ENCODE assay signal across 8 cellular contexts in the genomic region with DNA sequence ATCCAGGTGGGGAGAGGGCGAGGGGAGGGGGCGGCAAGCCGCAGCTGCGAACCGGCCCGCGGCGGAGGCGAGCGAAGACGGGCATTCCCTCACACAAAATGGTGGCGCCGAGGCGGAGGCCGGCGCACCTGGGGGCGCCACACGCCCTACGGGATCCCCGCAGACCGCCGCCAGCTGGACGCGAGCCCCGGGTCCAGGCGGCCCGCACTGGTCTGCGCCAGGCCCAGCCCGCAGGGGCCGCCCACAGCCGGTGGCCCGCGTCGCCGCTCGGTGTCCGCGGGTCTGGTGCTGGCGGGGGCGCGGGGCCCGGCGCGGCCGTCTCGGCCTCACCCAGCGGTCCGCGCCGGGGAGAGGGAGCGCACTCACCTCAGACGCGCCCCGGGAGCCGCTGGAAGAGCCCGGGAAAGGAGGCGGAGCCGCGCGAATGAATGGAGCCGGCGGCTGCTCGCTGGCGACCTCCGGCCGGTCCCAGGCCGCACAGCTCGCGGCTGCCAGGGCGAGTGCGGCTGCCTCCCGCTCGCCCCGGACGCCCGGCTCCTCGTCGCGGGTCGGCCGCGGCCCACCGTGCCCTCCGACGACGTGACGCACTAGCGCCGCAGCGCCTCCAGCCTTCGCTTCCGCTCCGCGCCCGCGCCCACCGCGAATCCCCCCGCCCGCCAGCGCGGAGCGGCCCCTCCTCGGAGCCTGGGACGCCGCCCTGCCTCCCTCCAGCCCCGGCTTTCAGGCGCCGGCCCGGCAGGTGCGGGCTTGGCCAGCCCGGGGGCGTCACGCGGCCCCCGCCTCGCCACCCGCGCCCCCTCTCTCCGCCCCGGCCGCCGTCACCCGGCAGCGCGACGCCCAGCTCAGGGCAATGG. TPM values are rescaled to one million over a fixed set of nuclear protein-coding genes. Genes with fewer than 3 reads are reported as not detected.
DNase-seq lines count a peak whose midpoint lies in the region; ATAC-seq lines count a peak whose summit lies in the region.

A gene with protein sequence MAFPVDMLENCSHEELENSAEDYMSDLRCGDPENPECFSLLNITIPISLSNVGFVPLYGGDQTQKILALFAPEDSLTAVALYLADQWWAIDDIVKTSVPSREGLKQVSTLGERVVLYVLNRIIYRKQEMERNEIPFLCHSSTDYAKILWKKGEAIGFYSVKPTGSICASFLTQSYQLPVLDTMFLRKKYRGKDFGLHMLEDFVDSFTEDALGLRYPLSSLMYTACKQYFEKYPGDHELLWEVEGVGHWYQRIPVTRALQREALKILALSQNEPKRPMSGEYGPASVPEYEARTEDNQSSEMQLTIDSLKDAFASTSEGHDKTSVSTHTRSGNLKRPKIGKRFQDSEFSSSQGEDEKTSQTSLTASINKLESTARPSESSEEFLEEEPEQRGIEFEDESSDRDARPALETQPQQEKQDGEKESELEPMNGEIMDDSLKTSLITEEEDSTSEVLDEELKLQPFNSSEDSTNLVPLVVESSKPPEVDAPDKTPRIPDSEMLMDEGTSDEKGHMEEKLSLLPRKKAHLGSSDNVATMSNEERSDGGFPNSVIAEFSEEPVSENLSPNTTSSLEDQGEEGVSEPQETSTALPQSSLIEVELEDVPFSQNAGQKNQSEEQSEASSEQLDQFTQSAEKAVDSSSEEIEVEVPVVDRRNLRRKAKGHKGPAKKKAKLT (minus strand): TSS at position 589 of the 854 bp plus-strand sequence. CDS start 24,711 bp downstream, outside the sequence.

- peaks cover 0 to 7% (median 0%) of the 10 kb centered on the region in 3 donors for H3K36me3 Mint-ChIP-seq in CD8-positive, alpha-beta memory T cell
- no peaks in the 10 kb centered on the region for H3K36me3 Mint-ChIP-seq in naive thymus-derived CD4-positive, alpha-beta T cell

- H3K27ac Mint-ChIP-seq in CD8-positive, alpha-beta memory T cell, result peak within 1 kb of the TSS; percentile 89 to 97 (median 92)
- H3K27ac Mint-ChIP-seq in naive thymus-derived CD4-positive, alpha-beta T cell, result peak within 1 kb of the TSS; percentile 79 to 97 (median 95)

- ATAC-seq in GM21619 (IDR thresholded peaks at IDR 0.05; ENCODE audit: unreplicated experiment) (peak; percentile 43), esophagus mucosa (peak; percentile 67)
- ATAC-seq in naive thymus-derived CD4-positive, alpha-beta T cell, result peak; percentile 81

- H3K4me3 Mint-ChIP-seq in CD8-positive, alpha-beta memory T cell, result peak within 1 kb of the TSS; percentile 87 to 96 (median 92)
- peak within 1 kb of the TSS; percentile 87 to 99 (median 97) for H3K4me3 Mint-ChIP-seq in naive thymus-derived CD4-positive, alpha-beta T cell

- peak within 1 kb of the TSS; percentile 88 for H3K4me3 ChIP-seq in CD8-positive, alpha-beta memory T cell (ENCODE audit: low read length)
- peak within 1 kb of the TSS; percentile 69 for H3K4me3 ChIP-seq in naive thymus-derived CD4-positive, alpha-beta T cell (ENCODE audit: low read length)
- H3K4me3 ChIP-seq in stomach smooth muscle (ENCODE audit: low read length in 2 of 2), result peak within 1 kb of the TSS; percentile 44 to 68

- H3K9me3 ChIP-seq in CD8-positive, alpha-beta memory T cell (ENCODE audit: low read length), result no peaks in the 10 kb centered on the region
- H3K9me3 ChIP-seq in naive thymus-derived CD4-positive, alpha-beta T cell (ENCODE audit: control insufficient read depth in 2 of 3, low read length in 3 of 3), result no peaks in the 10 kb centered on the region
- no peaks in the 10 kb centered on the region for H3K9me3 ChIP-seq in stomach smooth muscle (ENCODE audit: control insufficient read depth in 2 of 2, low read length in 2 of 2)

- intact Hi-C loops in naive thymus-derived CD4-positive, alpha-beta T cell (cut with micrococcal nuclease), result loop anchor here (1.0 to 5.0 kb wide), 8 partner anchors 99 to 1369 kb away; partner anchors contain the start of genes GFM2 (in 2 of the 2), NSA2 (in 2 of the 2), ANKRD31 (in 1 of the 2) and BTF3 (in 1 of the 2)

- H3K4me1 Mint-ChIP-seq in CD8-positive, alpha-beta memory T cell, result peaks cover 45 to 49% (median 47%) of the 10 kb centered on the region in 3 donors
- H3K4me1 Mint-ChIP-seq in naive thymus-derived CD4-positive, alpha-beta T cell, result peaks cover 7 to 49% (median 42%) of the 10 kb centered on the region in 7 donors

- peaks cover 7 to 23% of the 10 kb centered on the region in 2 donors for H3K27me3 Mint-ChIP-seq in CD8-positive, alpha-beta memory T cell
- peaks cover 0 to 26% (median 0%) of the 10 kb centered on the region in 5 donors for H3K27me3 Mint-ChIP-seq in naive thymus-derived CD4-positive, alpha-beta T cell

- CTCF ChIA-PET in CD8-positive, alpha-beta memory T cell (lab: Charles Lee), result interaction anchor here (1.0 to 1.9 kb wide), 2 partner anchors 99 to 371 kb away, joined by 4 to 9 read pairs; partner anchors contain the start of genes ANKRD31, GFM2 and NSA2
- CTCF ChIA-PET in naive thymus-derived CD4-positive, alpha-beta T cell (lab: Charles Lee), result interaction anchor here (1.0 kb wide), 1 partner anchor 103 kb away, joined by 3 read pairs; no protein-coding TSS in a partner anchor

- H3K27me3 ChIP-seq in CD8-positive, alpha-beta memory T cell (ENCODE audit: insufficient read depth, low read length, poor library complexity, severe bottlenecking), result no peaks in the 10 kb centered on the region
- H3K27me3 ChIP-seq in naive thymus-derived CD4-positive, alpha-beta T cell (ENCODE audit: control insufficient read depth in 2 of 2, insufficient read depth in 2 of 2, low read length in 2 of 2), result no peaks in the 10 kb centered on the region
- H3K27me3 ChIP-seq in stomach smooth muscle (ENCODE audit: control insufficient read depth in 1 of 2, insufficient read depth in 2 of 2, low read length in 2 of 2), result peaks cover 8 to 27% of the 10 kb centered on the region in 2 donors

- peak; percentile 32 to 73 (median 66) for DNase-seq in CD8-positive, alpha-beta memory T cell
- DNase-seq in NCI-H345 (lab: John Stamatoyannopoulos, UW) (peak; percentile 59), activated T-cell treated with anti-CD3 and anti-CD28 coated beads for 4 hours (peak; percentile 22), DMS79 (lab: John Stamatoyannopoulos, UW) (no peak)
- DNase-seq in naive thymus-derived CD4-positive, alpha-beta T cell, result peak; percentile 40 to 71 (median 61)

- peaks cover 34% of the 10 kb centered on the region for H3K4me1 ChIP-seq in CD8-positive, alpha-beta memory T cell (ENCODE audit: insufficient read depth, low read length)
- H3K4me1 ChIP-seq in naive thymus-derived CD4-positive, alpha-beta T cell (ENCODE audit: control insufficient read depth in 2 of 2, insufficient read depth in 2 of 2, low read length in 2 of 2), result peaks cover 4 to 8% of the 10 kb centered on the region in 2 donors
- peaks cover 7% of the 10 kb centered on the region for H3K4me1 ChIP-seq in stomach smooth muscle (ENCODE audit: control insufficient read depth, insufficient read depth, low read length)

- H3K27ac ChIP-seq in CD8-positive, alpha-beta memory T cell (ENCODE audit: low read depth, low read length), result peak within 1 kb of the TSS; percentile 52
- H3K27ac ChIP-seq in naive thymus-derived CD4-positive, alpha-beta T cell (ENCODE audit: low read depth, low read length), result peak within 1 kb of the TSS; percentile 78
- H3K27ac ChIP-seq in stomach smooth muscle (ENCODE audit: low read length), result no peak within 1 kb of the TSS

- POLR2A ChIA-PET in CD8-positive, alpha-beta memory T cell (lab: Charles Lee), result interaction anchor here (0.7 to 1.9 kb wide), 3 partner anchors 100 to 471 kb away, joined by 4 to 8 read pairs (median 4); partner anchors contain the start of genes ANKRD31, GFM2, HMGCR and NSA2
- POLR2A ChIA-PET in naive thymus-derived CD4-positive, alpha-beta T cell (lab: Charles Lee), result interaction anchor here (0.6 to 2.0 kb wide), 7 partner anchors 11 to 1538 kb away, joined by 3 to 6 read pairs (median 4); partner anchors contain the start of genes ANKRD31, GCNT4 and HMGCR

- no peaks in the 10 kb centered on the region for H3K9me3 Mint-ChIP-seq in CD8-positive, alpha-beta memory T cell
- no peaks in the 10 kb centered on the region for H3K9me3 Mint-ChIP-seq in naive thymus-derived CD4-positive, alpha-beta T cell

- H3K36me3 ChIP-seq in CD8-positive, alpha-beta memory T cell (ENCODE audit: insufficient read depth, low read length), result no peaks in the 10 kb centered on the region
- no peaks in the 10 kb centered on the region for H3K36me3 ChIP-seq in naive thymus-derived CD4-positive, alpha-beta T cell (ENCODE audit: control insufficient read depth in 2 of 3, insufficient read depth in 3 of 3, low read length in 3 of 3)
- no peaks in the 10 kb centered on the region for H3K36me3 ChIP-seq in stomach smooth muscle (ENCODE audit: control insufficient read depth in 2 of 2, insufficient read depth in 2 of 2, low read length in 2 of 2)

- H3K9ac ChIP-seq in stomach smooth muscle (ENCODE audit: low read length in 2 of 2), result peak within 1 kb of the TSS in 1 of 2 donors; percentile 14

RNA-seq across cellular contexts. Expression of the gene that starts here (rescaled TPM):
- total RNA-seq in CD8-positive, alpha-beta memory T cell, result 1 to 10 TPM; 8.4 to 8.6 TPM
- polyA plus RNA-seq in CD8-positive, alpha-beta memory T cell, result 9.2 TPM
- 1.5 TPM for total RNA-seq in esophagus mucosa
- total RNA-seq in naive thymus-derived CD4-positive, alpha-beta T cell, result 10 to 100 TPM in 4 of 5 experiments, 1 to 10 TPM in 1; 2.3 to 22.4 (median 15.6) TPM
- 10 to 100 TPM in 1 of 2 donors, 1 to 10 TPM in 1; 4.7 to 11.3 TPM for polyA plus RNA-seq in naive thymus-derived CD4-positive, alpha-beta T cell
